22 cellular contexts compared by ENCODE assay signal in genomic region chr4:86160423-86160822, GRCh38.
"Had no signal": no experiment of that assay in that cellular context is flagged by ENCODE, and none has a peak within 500 bp of the region (broad histone marks: within the 10 kb centered on the region; RNA-seq: fewer than 3 reads in every experiment).

No MANE protein-coding gene starts in this region.

- H3K36me3 ChIP-seq: heart right ventricle, prostate gland, sigmoid colon, suprapubic skin, thyroid gland had no signal

- H3K9me3 ChIP-seq: heart right ventricle, prostate gland, sigmoid colon, suprapubic skin, thyroid gland had no signal

- H3K9ac ChIP-seq: parathyroid adenoma had no signal

- H3K4me1 Mint-ChIP-seq: naive thymus-derived CD4-positive, alpha-beta T cell; nephron progenitor cell had no signal

- H3K27ac ChIP-seq: heart right ventricle, parathyroid adenoma, prostate gland, sigmoid colon, suprapubic skin, thyroid gland had no signal

- H3K4me1 ChIP-seq: heart right ventricle, parathyroid adenoma, prostate gland, sigmoid colon, suprapubic skin, thyroid gland had no signal

- H3K4me3 Mint-ChIP-seq: naive thymus-derived CD4-positive, alpha-beta T cell; nephron progenitor cell; type B pancreatic cell had no signal

- H3K4me3 ChIP-seq: dorsolateral prefrontal cortex, heart right ventricle, lung, prostate gland, sigmoid colon, smooth muscle cell, suprapubic skin, thyroid gland had no signal

- H3K27me3 Mint-ChIP-seq: naive thymus-derived CD4-positive, alpha-beta T cell had no signal

- H3K27me3 ChIP-seq: dorsolateral prefrontal cortex, heart right ventricle, sigmoid colon, suprapubic skin, thyroid gland had no signal

- H3K27ac Mint-ChIP-seq: naive thymus-derived CD4-positive, alpha-beta T cell; nephron progenitor cell; type B pancreatic cell had no signal

- H3K9me3 Mint-ChIP-seq: nephron progenitor cell, type B pancreatic cell had no signal

- H3K36me3 Mint-ChIP-seq: naive thymus-derived CD4-positive, alpha-beta T cell; type B pancreatic cell had no signal

- ATAC-seq: esophagus mucosa; heart right ventricle; left cardiac atrium; left ventricle myocardium superior; naive thymus-derived CD4-positive, alpha-beta T cell had no signal

- DNase-seq: cortex of kidney; dorsolateral prefrontal cortex; effector CD8-positive, alpha-beta T cell; heart right ventricle; hypothalamus; left cardiac atrium; left ventricle myocardium superior; mesenchymal stem cell; naive thymus-derived CD4-positive, alpha-beta T cell; nephron progenitor cell; retina; sigmoid colon; stimulated activated CD4-positive, alpha-beta T cell treated with anti-CD3 and anti-CD28 coated beads, Interleukin-2, amount 100 ng/mL, for 48 hours; stimulated activated naive CD4-positive, alpha-beta T cell treated with Interleukin-2 at 50 U/mL for 16 hours; thyroid gland had no signal
